ENCODE assay signal across 8 cellular contexts in the genomic region with DNA sequence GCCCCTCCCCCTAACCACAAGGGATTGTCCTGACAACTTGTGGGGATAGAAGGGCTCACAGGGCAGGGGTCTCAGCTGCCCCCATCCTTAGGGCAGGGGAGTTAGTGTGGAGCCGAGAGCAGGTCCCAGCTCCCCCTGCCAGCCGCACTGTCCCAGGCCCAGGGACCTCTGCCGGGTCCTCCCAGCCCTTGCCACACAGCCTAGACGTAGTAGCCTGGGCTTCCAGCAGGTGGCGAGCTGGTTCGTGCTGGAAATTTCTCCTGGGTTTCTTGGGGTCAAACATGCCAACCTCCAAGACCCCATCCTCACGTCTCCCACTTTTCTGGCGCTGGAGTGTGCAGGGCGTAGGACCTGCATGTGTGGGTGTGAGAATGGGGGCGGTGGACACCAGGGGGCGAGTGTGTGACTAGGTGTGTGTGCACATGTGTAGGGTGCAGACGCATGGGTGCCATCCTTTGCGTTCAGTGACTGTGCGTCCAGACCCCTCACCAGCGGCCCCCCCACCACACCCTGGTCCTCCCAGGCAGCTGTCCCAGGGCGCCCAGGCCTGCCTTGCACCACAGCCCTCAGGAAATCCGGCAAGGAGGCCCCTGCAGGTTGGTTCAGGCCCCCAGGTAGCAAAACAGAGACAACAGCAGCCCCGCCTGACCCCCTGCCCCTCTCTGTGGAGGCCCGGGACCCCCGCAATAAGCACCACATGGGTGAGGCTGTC. TPM values are rescaled to one million over a fixed set of nuclear protein-coding genes. Genes with fewer than 3 reads are reported as not detected.
A peak's percentile ranks its signal among the peaks of the same experiment; 100 is the strongest.
DNase-seq lines count a peak whose midpoint lies in the region; ATAC-seq and TF ChIP-seq lines count a peak whose summit lies in the region.

No MANE protein-coding gene starts in this region.

- peaks cover 10% of the 10 kb centered on the region for H3K36me3 Mint-ChIP-seq in activated T-cell treated with anti-CD3 and anti-CD28 coated beads, Interleukin-2, amount 50 U/mL, for 4 hours (ENCODE audit: insufficient read depth)

- peak in 1 of 2 donors; percentile 54 for ATAC-seq in activated T-cell treated with anti-CD3 and anti-CD28 coated beads, Interleukin-2, amount 50 U/mL, for 4 hours
- ATAC-seq in HG03108 (IDR thresholded peaks at IDR 0.05; ENCODE audit: unreplicated experiment) (no peak), GM19023 (IDR thresholded peaks at IDR 0.05; ENCODE audit: unreplicated experiment) (no peak)

- peak; percentile 63 for TF ChIP-seq CTCF in LNCaP clone FGC (IDR thresholded peaks at IDR 0.05; ENCODE audit: control insufficient read depth, extremely low read depth, insufficient read depth)

- no peak overlapping the region for H3K4me3 Mint-ChIP-seq in activated T-cell treated with anti-CD3 and anti-CD28 coated beads, Interleukin-2, amount 50 U/mL, for 4 hours

- no peaks in the 10 kb centered on the region for H3K9me3 Mint-ChIP-seq in activated T-cell treated with anti-CD3 and anti-CD28 coated beads, Interleukin-2, amount 50 U/mL, for 4 hours

- peaks cover 3% of the 10 kb centered on the region for H3K4me1 Mint-ChIP-seq in activated T-cell treated with anti-CD3 and anti-CD28 coated beads, Interleukin-2, amount 50 U/mL, for 4 hours (ENCODE audit: low read depth)

- DNase-seq in EL = peak; percentile 20
- no peak for DNase-seq in LNCaP clone FGC (ENCODE audit: low read depth)
- DNase-seq in activated T-cell treated with anti-CD3 and anti-CD28 coated beads, Interleukin-2, amount 50 U/mL, for 4 hours = peak; percentile 30
- peak in 24 of 42 donors; percentile 9 to 57 (median 35) for DNase-seq in head of caudate nucleus
- DNase-seq in stimulated activated CD4-positive, alpha-beta T cell treated with anti-CD3 and anti-CD28 coated beads, Interleukin-12 subunit alpha, Interleukin-12 subunit beta, amount 100 ng/mL, for 4 hours = peak; percentile 51
- DNase-seq in DMS153 (lab: John Stamatoyannopoulos, UW) = no peak

- no peak overlapping the region for H3K4me3 ChIP-seq in LNCaP clone FGC (ENCODE audit: low read depth, low read length)

- no peaks in the 10 kb centered on the region for H3K27me3 Mint-ChIP-seq in activated T-cell treated with anti-CD3 and anti-CD28 coated beads, Interleukin-2, amount 50 U/mL, for 4 hours (ENCODE audit: low read depth)

- intact Hi-C loops in head of caudate nucleus (cut with DNase I) = no loop called here

RNA-seq across cellular contexts. Expression of a gene that starts 29.5 kb away (rescaled TPM):
- 1 to 10 TPM; 1.4 to 1.5 (median 1.5) TPM for total RNA-seq in activated T-cell treated with anti-CD3 and anti-CD28 coated beads, Interleukin-2, amount 50 U/mL, for 4 hours

RNA-seq across cellular contexts. Expression of a gene that starts 41.5 kb away (rescaled TPM):
- 1 to 10 TPM in 1 of 3 donors, under 1 TPM in 1, not detected in 1; 0.81 to 1.4 TPM for total RNA-seq in activated T-cell treated with anti-CD3 and anti-CD28 coated beads, Interleukin-2, amount 50 U/mL, for 4 hours

Comparison
In these comparisons a context has a peak if more than half of its experiments do, and no peak if none do; other contexts are left out.
1. DNase-seq: peak in EL (single experiment), activated T-cell treated with anti-CD3 and anti-CD28 coated beads, Interleukin-2, amount 50 U/mL, for 4 hours (single experiment), head of caudate nucleus (24 of 42) and stimulated activated CD4-positive, alpha-beta T cell treated with anti-CD3 and anti-CD28 coated beads, Interleukin-12 subunit alpha, Interleukin-12 subunit beta, amount 100 ng/mL, for 4 hours (single experiment); none in LNCaP clone FGC (single experiment) and DMS153 (single experiment).